In the genomic region with DNA sequence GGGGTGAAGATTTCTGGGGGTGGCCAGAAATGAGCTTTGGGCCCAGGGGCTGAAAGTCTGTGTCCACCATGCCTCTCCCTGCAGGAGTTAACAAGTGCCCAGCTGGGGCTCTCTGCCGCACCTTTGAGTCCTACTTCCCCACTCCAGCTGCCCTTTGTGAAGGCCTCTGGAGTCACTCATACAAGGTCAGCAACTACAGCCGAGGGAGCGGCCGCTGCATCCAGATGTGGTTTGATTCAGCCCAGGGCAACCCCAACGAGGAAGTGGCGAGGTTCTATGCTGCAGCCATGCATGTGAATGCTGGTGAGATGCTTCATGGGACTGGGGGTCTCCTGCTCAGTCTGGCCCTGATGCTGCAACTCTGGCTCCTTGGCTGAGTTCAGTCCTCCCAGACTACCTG, we compare ENCODE assay signal across 12 cellular contexts. TPM values are rescaled to one million over a fixed set of nuclear protein-coding genes. Genes with fewer than 3 reads are reported as not detected.
DNase-seq lines count a peak whose midpoint lies in the region; ATAC-seq and TF ChIP-seq lines count a peak whose summit lies in the region.
"Had no signal": no experiment of that assay in that cellular context is flagged by ENCODE, and none has a peak within 500 bp of the region (broad histone marks: within the 10 kb centered on the region; RNA-seq: fewer than 3 reads in every experiment).

No MANE protein-coding gene starts in this region.

- no peaks in the 10 kb centered on the region for H3K36me3 ChIP-seq in mammary epithelial cell (ENCODE audit: insufficient read depth, low read length)
- no peaks in the 10 kb centered on the region for H3K36me3 ChIP-seq in breast epithelium
- peaks cover 0 to 1% (median 0%) of the 10 kb centered on the region in 4 donors for H3K36me3 ChIP-seq in esophagus muscularis mucosa
- H3K36me3 ChIP-seq in stomach = peaks cover 0 to under 1% (median 0%) of the 10 kb centered on the region in 4 donors

- BruUV-seq in mammary epithelial cell (replicated peaks; lab: Mats Ljungman, UMichigan) = no TSS peak

- no peak for TF ChIP-seq EP300 in esophagus muscularis mucosa (IDR thresholded peaks at IDR 0.05)
- no peak for TF ChIP-seq EP300 in stomach (IDR thresholded peaks at IDR 0.05)

- intact Hi-C loops in mammary epithelial cell (cut with micrococcal nuclease) = loop anchor here (5.0 kb wide), 2 partner anchors 119 to 139 kb away; a partner anchor contains a TSS
- intact Hi-C loops in breast epithelium (cut with DNase I; ENCODE audit: low total_unique reads) = no loop called here
- intact Hi-C loops in esophagus muscularis mucosa (cut with DNase I) = loop anchor here (5.0 to 10.0 kb wide), 2 partner anchors 197 to 211 kb away; a partner anchor contains a TSS
- intact Hi-C loops in stomach (cut with DNase I; ENCODE audit: low total_unique reads) = no loop called here

- H3K4me3 ChIP-seq in mammary epithelial cell (replicated peaks in 1 of 3; ENCODE audit: insufficient read depth in 1 of 3, low read depth in 2 of 3, low read length in 3 of 3) (no peak overlapping the region), breast epithelium (no peak overlapping the region), NB4 (ENCODE audit: low read depth, low read length) (no peak overlapping the region), esophagus muscularis mucosa (no peak overlapping the region), stomach (no peak overlapping the region)

- H3K27ac ChIP-seq in mammary epithelial cell (ENCODE audit: insufficient read depth, low read depth, low read length) (no peak overlapping the region), breast epithelium (peak overlapping the region in 1 of 2 donors; percentile 98), esophagus muscularis mucosa (replicated peaks in 1 of 4) (no peak overlapping the region), stomach (peak overlapping the region in 1 of 5 donors; percentile 97)

- no peak overlapping the region for H3K9ac ChIP-seq in mammary epithelial cell (ENCODE audit: insufficient read depth, low read length)

- no peak for ATAC-seq in HG02759 (IDR thresholded peaks at IDR 0.05; ENCODE audit: unreplicated experiment)

- no peak for DNase-seq in mammary epithelial cell
- DNase-seq in breast epithelium (ENCODE audit: low spot score in 2 of 2) = no peak
- peak; percentile 75 for DNase-seq in NB4 (ENCODE audit: low read depth)
- peak; percentile 89 for DNase-seq in esophagus muscularis mucosa (ENCODE audit: extremely low spot score)
- peak; percentile 26 for DNase-seq in stomach
- DNase-seq in OCI-M1 (lab: John Stamatoyannopoulos, UW) = no peak
- no peak for DNase-seq in NCI-H524 (lab: John Stamatoyannopoulos, UW)
- DNase-seq: cerebellar nuclear complex had no signal

- dilution Hi-C loops in mammary epithelial cell (cut with HindIII; ENCODE audit: low sequenced_read_pairs) = no loop called here

- no peaks in the 10 kb centered on the region for H4K20me1 ChIP-seq in mammary epithelial cell (ENCODE audit: insufficient read depth, low read length)

- H3K27me3 ChIP-seq in mammary epithelial cell (ENCODE audit: insufficient read depth, low read length) = no peaks in the 10 kb centered on the region
- H3K27me3 ChIP-seq in breast epithelium = no peaks in the 10 kb centered on the region
- peaks cover 0 to 6% (median 0%) of the 10 kb centered on the region in 4 donors for H3K27me3 ChIP-seq in esophagus muscularis mucosa
- H3K27me3 ChIP-seq in stomach = peaks cover 0 to 10% (median 4%) of the 10 kb centered on the region in 3 donors

- in situ Hi-C loops in mammary epithelial cell (cut with MboI; ENCODE audit: low sequenced_read_pairs in 2 of 2) = no loop called here

- TF ChIP-seq POLR2A in breast epithelium (IDR thresholded peaks at IDR 0.05) = no peak
- TF ChIP-seq POLR2A in NB4 (IDR thresholded peaks at IDR 0.05; ENCODE audit: extremely low read depth, insufficient read length) = no peak
- no peak for TF ChIP-seq POLR2A in esophagus muscularis mucosa (IDR thresholded peaks at IDR 0.05; ENCODE audit: low read depth)
- TF ChIP-seq POLR2A in stomach (IDR thresholded peaks at IDR 0.05) = no peak

- H3K4me1 ChIP-seq in mammary epithelial cell (ENCODE audit: insufficient read depth, low read length) (peaks cover 15% of the 10 kb centered on the region), breast epithelium (peaks cover 6 to 7% of the 10 kb centered on the region in 2 donors), esophagus muscularis mucosa (peaks cover 17 to 28% (median 26%) of the 10 kb centered on the region in 4 donors), stomach (peaks cover 19 to 30% (median 25%) of the 10 kb centered on the region in 4 donors)

- CTCF ChIA-PET in mammary epithelial cell (lab: Charles Lee; ENCODE audit: low non-redundant PET) = no interaction called here

- WGBS in mammary epithelial cell (ENCODE audit: low coverage, missing lambda C conversion rate) = 74% methylated on average over 6 of the region's 6 CpGs
- 87% methylated on average over 3 of the region's 6 CpGs for WGBS in esophagus muscularis mucosa
- WGBS in stomach, 5 donors = 58 to 80% (median 76%) methylated on average over 6 of the region's 6 CpGs

- no peak for TF ChIP-seq CTCF in mammary epithelial cell (conservative IDR thresholded peaks at IDR 0.05 in 1 of 2, IDR thresholded peaks at IDR 0.05 in 1 of 2; ENCODE audit: extremely low read depth in 1 of 2, insufficient read depth in 1 of 2, low read depth in 1 of 2, low read length in 2 of 2)
- TF ChIP-seq CTCF in breast epithelium (IDR thresholded peaks at IDR 0.05) = no peak
- no peak for TF ChIP-seq CTCF in NB4 (IDR thresholded peaks at IDR 0.05; ENCODE audit: low read depth, low read length)
- TF ChIP-seq CTCF in esophagus muscularis mucosa (IDR thresholded peaks at IDR 0.05) = no peak
- TF ChIP-seq CTCF in stomach (IDR thresholded peaks at IDR 0.05) = no peak

- H3K79me2 ChIP-seq in mammary epithelial cell (ENCODE audit: insufficient read depth, low read length) = peaks cover 26% of the 10 kb centered on the region

- peak overlapping the region; percentile 45 for H2AFZ ChIP-seq in mammary epithelial cell (ENCODE audit: low read depth, low read length)

- H3K9me3 ChIP-seq in mammary epithelial cell (replicated peaks; ENCODE audit: insufficient read depth, low read length) (no peaks in the 10 kb centered on the region), breast epithelium (no peaks in the 10 kb centered on the region), esophagus muscularis mucosa (no peaks in the 10 kb centered on the region), stomach (no peaks in the 10 kb centered on the region)

- H3K4me2 ChIP-seq in mammary epithelial cell (ENCODE audit: insufficient read depth, low read depth, low read length) = no peak overlapping the region

RNA-seq across cellular contexts. Expression of a gene that starts 3.2 kb away (rescaled TPM):
- 100 to 1,000 TPM; 111 to 185 TPM for total RNA-seq in mammary epithelial cell
- polyA plus RNA-seq in mammary epithelial cell = 65.7 TPM
- 152 TPM for polyA minus RNA-seq in mammary epithelial cell
- total RNA-seq in breast epithelium = 10 to 100 TPM; 47.2 to 91.8 (median 73.1) TPM
- 100 to 1,000 TPM in 2 of 4 donors, 10 to 100 TPM in 2; 61.6 to 158 (median 100) TPM for total RNA-seq in esophagus muscularis mucosa
- 100 to 1,000 TPM in 4 of 5 donors, 10 to 100 TPM in 1; 40.2 to 226 (median 153) TPM for total RNA-seq in stomach
- 10 to 100 TPM; 20.9 to 63.1 (median 51.2) TPM for polyA plus RNA-seq in stomach

RNA-seq across cellular contexts. Expression of a gene that starts 4.8 kb away (rescaled TPM):
- total RNA-seq in mammary epithelial cell = not detected
- polyA plus RNA-seq in mammary epithelial cell = not detected
- not detected for polyA minus RNA-seq in mammary epithelial cell
- total RNA-seq in breast epithelium = 100 to 1,000 TPM in 1 of 3 donors, 10 to 100 TPM in 1, 1 to 10 TPM in 1; 5.2 to 143 (median 16.7) TPM
- 10 to 100 TPM; 26.6 to 78.7 (median 33.1) TPM for total RNA-seq in esophagus muscularis mucosa
- total RNA-seq in stomach = 10 to 100 TPM in 2 of 5 donors, 1 to 10 TPM in 3; 1.8 to 28.6 (median 9.6) TPM
- 10 to 100 TPM in 1 of 3 donors, 1 to 10 TPM in 2; 3.2 to 14.8 (median 9.0) TPM for polyA plus RNA-seq in stomach
- total RNA-seq: MCF 10A, NCI-H460, progenitor cell of endocrine pancreas had no signal

RNA-seq across cellular contexts. Expression of a gene that starts 22.6 kb away (rescaled TPM):
- total RNA-seq in mammary epithelial cell (not detected), breast epithelium (not detected), esophagus muscularis mucosa (1 to 10 TPM; 1.2 to 1.3 (median 1.3) TPM), stomach (not detected)
- polyA plus RNA-seq in mammary epithelial cell (not detected), stomach (under 1 TPM in 1 of 3 donors, not detected in 2; 0.53 TPM)
- not detected for polyA minus RNA-seq in mammary epithelial cell
- total RNA-seq: MCF 10A, NCI-H460, progenitor cell of endocrine pancreas had no signal

RNA-seq across cellular contexts. Expression of a gene that starts 29.4 kb away (rescaled TPM):
- total RNA-seq in mammary epithelial cell (10 to 100 TPM in 1 of 2 donors, 1 to 10 TPM in 1; 1.6 to 13.5 TPM), breast epithelium (10 to 100 TPM in 2 of 3 donors, not detected in 1; 11.8 to 45.2 TPM), esophagus muscularis mucosa (1 to 10 TPM in 1 of 4 donors, under 1 TPM in 1, not detected in 2; 0.40 to 1.0 TPM), stomach (10 to 100 TPM in 1 of 5 donors, under 1 TPM in 1, not detected in 3; 0.55 to 22.6 TPM)
- polyA plus RNA-seq in mammary epithelial cell (2.1 TPM), stomach (10 to 100 TPM in 1 of 3 donors, 1 to 10 TPM in 2; 4.1 to 20.9 (median 6.1) TPM)
- polyA minus RNA-seq in mammary epithelial cell = 1.9 TPM
- total RNA-seq: NCI-H460 had no signal

Comparison
In these comparisons a context has a peak if more than half of its experiments do, and no peak if none do; other contexts are left out.
1. intact Hi-C loops: an anchor here in mammary epithelial cell (5.0 kb wide) and esophagus muscularis mucosa (5.0 to 10.0 kb wide); none called in breast epithelium and stomach.
2. DNase-seq: peak in NB4 (single experiment), esophagus muscularis mucosa (single experiment) and stomach (single experiment); none in mammary epithelial cell (single experiment), breast epithelium (0 of 2), OCI-M1 (single experiment) and NCI-H524 (0 of 2).